ENCODE assay signal across 23 cellular contexts in the genomic region with DNA sequence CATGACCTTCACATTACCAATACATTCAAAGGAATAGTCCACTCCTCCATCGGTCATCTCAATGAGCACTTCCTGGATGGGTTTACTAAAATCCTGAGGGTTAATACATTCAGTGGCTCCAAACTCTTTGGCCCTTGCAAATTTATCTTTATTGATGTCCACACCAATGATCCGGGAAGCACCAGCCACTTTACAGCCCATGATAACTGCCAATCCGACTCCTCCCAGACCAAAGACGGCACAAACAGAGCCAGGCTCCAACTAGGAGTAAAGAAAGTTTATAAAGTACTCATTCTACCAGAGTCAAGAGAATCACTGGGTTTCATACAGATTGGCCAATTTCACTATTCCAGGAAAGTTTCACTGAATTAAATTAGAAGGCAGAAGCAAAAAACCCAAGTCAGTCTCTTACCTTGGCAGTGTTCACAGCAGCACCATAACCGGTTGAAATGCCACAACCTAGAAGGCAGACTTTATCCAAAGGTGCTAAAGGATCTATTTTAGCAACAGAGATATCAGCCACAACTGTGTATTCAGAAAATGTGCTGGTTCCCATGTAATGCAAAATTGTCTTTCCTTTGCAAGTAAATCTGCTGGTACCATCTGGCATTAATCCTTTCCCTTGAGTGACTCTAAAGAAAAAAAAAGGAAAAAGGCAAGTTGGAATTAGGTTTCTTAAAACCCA. TPM values are rescaled to one million over a fixed set of nuclear protein-coding genes. Genes with fewer than 3 reads are reported as not detected.
DNase-seq lines count a peak whose midpoint lies in the region; ATAC-seq lines count a peak whose summit lies in the region.
"Had no signal": no experiment of that assay in that cellular context is flagged by ENCODE, and none has a peak within 500 bp of the region (broad histone marks: within the 10 kb centered on the region; RNA-seq: fewer than 3 reads in every experiment).

No MANE protein-coding gene starts in this region.

- H3K36me3 ChIP-seq in CD4-positive, CD25-positive, alpha-beta regulatory T cell (ENCODE audit: control insufficient read depth, insufficient read depth, low read length) = peaks cover 91% of the 10 kb centered on the region
- peaks cover 58% of the 10 kb centered on the region for H3K36me3 ChIP-seq in CD4-positive, alpha-beta memory T cell (ENCODE audit: insufficient read depth, low read length)

- H3K27ac Mint-ChIP-seq in activated naive CD8-positive, alpha-beta T cell treated with anti-CD3 and anti-CD28 coated beads for 36 hours = peak overlapping the region; percentile 3
- no peak overlapping the region for H3K27ac Mint-ChIP-seq in activated naive CD8-positive, alpha-beta T cell treated with anti-CD3 and anti-CD28 coated beads, Interleukin-2, amount 50 U/mL, for 24 hours
- H3K27ac Mint-ChIP-seq in CD4-positive, CD25-positive, alpha-beta regulatory T cell = peak overlapping the region in 2 of 3 donors; percentile 33 to 74
- peak overlapping the region in 4 of 7 donors; percentile 27 to 37 (median 36) for H3K27ac Mint-ChIP-seq in CD4-positive, alpha-beta memory T cell

- peaks cover 5% of the 10 kb centered on the region for H3K4me1 Mint-ChIP-seq in activated naive CD8-positive, alpha-beta T cell treated with anti-CD3 and anti-CD28 coated beads for 36 hours
- no peaks in the 10 kb centered on the region for H3K4me1 Mint-ChIP-seq in activated naive CD8-positive, alpha-beta T cell treated with anti-CD3 and anti-CD28 coated beads, Interleukin-2, amount 50 U/mL, for 24 hours
- H3K4me1 Mint-ChIP-seq in CD4-positive, CD25-positive, alpha-beta regulatory T cell = peaks cover 11 to 25% (median 16%) of the 10 kb centered on the region in 4 donors
- H3K4me1 Mint-ChIP-seq in CD4-positive, alpha-beta memory T cell = peaks cover 5 to 9% (median 5%) of the 10 kb centered on the region in 4 donors

- ATAC-seq in activated naive CD8-positive, alpha-beta T cell treated with anti-CD3 and anti-CD28 coated beads, Interleukin-2, amount 50 U/mL, for 24 hours = no peak
- no peak for ATAC-seq in CD4-positive, CD25-positive, alpha-beta regulatory T cell (ENCODE audit: low read depth in 2 of 2)
- ATAC-seq in left colon = peak; percentile 80
- no peak for ATAC-seq in HG03196 (IDR thresholded peaks at IDR 0.05; ENCODE audit: unreplicated experiment)
- ATAC-seq: HCT116, PC-3, SK-N-SH treated with all-trans-retinoic acid at 6 μM for 48 hours had no signal

- no peak overlapping the region for H3K27ac ChIP-seq in CD4-positive, CD25-positive, alpha-beta regulatory T cell (ENCODE audit: insufficient read depth, low read length, poor library complexity, severe bottlenecking)
- H3K27ac ChIP-seq in CD4-positive, alpha-beta memory T cell (ENCODE audit: low read depth, low read length) = no peak overlapping the region
- H3K27ac ChIP-seq: SJCRH30 had no signal

- no peak overlapping the region for H3K4me3 ChIP-seq in CD4-positive, CD25-positive, alpha-beta regulatory T cell (ENCODE audit: low read depth, low read length)
- no peak overlapping the region for H3K4me3 ChIP-seq in CD4-positive, alpha-beta memory T cell (ENCODE audit: low read length in 2 of 2)
- H3K4me3 ChIP-seq: SJCRH30 had no signal

- no peaks in the 10 kb centered on the region for H3K27me3 Mint-ChIP-seq in activated naive CD8-positive, alpha-beta T cell treated with anti-CD3 and anti-CD28 coated beads for 36 hours
- H3K27me3 Mint-ChIP-seq in activated naive CD8-positive, alpha-beta T cell treated with anti-CD3 and anti-CD28 coated beads, Interleukin-2, amount 50 U/mL, for 24 hours = no peaks in the 10 kb centered on the region
- H3K27me3 Mint-ChIP-seq in CD4-positive, CD25-positive, alpha-beta regulatory T cell = no peaks in the 10 kb centered on the region
- H3K27me3 Mint-ChIP-seq in CD4-positive, alpha-beta memory T cell = no peaks in the 10 kb centered on the region
- H3K27me3 Mint-ChIP-seq: CD8-positive, alpha-beta memory T cell had no signal

- intact Hi-C loops in CD4-positive, alpha-beta memory T cell (cut with micrococcal nuclease) = no loop called here
- intact Hi-C loops in left colon (cut with DNase I, micrococcal nuclease) = no loop called here

- H3K9me3 ChIP-seq in CD4-positive, CD25-positive, alpha-beta regulatory T cell (ENCODE audit: control insufficient read depth in 2 of 2, low read length in 2 of 2) = no peaks in the 10 kb centered on the region
- H3K9me3 ChIP-seq in CD4-positive, alpha-beta memory T cell (ENCODE audit: control insufficient read depth in 1 of 2, low read length in 2 of 2) = no peaks in the 10 kb centered on the region
- H3K9me3 ChIP-seq: SJCRH30 had no signal

- POLR2A ChIA-PET in CD4-positive, alpha-beta memory T cell (lab: Charles Lee; ENCODE audit: partially characterized antibody) = no interaction called here

- H3K36me3 Mint-ChIP-seq in activated naive CD8-positive, alpha-beta T cell treated with anti-CD3 and anti-CD28 coated beads for 36 hours = peaks cover 21% of the 10 kb centered on the region
- peaks cover 48% of the 10 kb centered on the region for H3K36me3 Mint-ChIP-seq in activated naive CD8-positive, alpha-beta T cell treated with anti-CD3 and anti-CD28 coated beads, Interleukin-2, amount 50 U/mL, for 24 hours (ENCODE audit: low read depth)
- H3K36me3 Mint-ChIP-seq in CD4-positive, CD25-positive, alpha-beta regulatory T cell = peaks cover 41% of the 10 kb centered on the region
- H3K36me3 Mint-ChIP-seq in CD4-positive, alpha-beta memory T cell = peaks cover 52 to 83% of the 10 kb centered on the region in 2 donors

- DNase-seq in activated naive CD8-positive, alpha-beta T cell treated with anti-CD3 and anti-CD28 coated beads for 36 hours = no peak
- DNase-seq in activated naive CD8-positive, alpha-beta T cell treated with anti-CD3 and anti-CD28 coated beads, Interleukin-2, amount 50 U/mL, for 24 hours = no peak
- DNase-seq in CD4-positive, CD25-positive, alpha-beta regulatory T cell = no peak
- no peak for DNase-seq in CD4-positive, alpha-beta memory T cell
- peak; percentile 28 to 45 for DNase-seq in left colon
- DNase-seq in DMS 273 (lab: John Stamatoyannopoulos, UW; ENCODE audit: unreplicated experiment) = no peak
- DNase-seq: C1 segment of cervical spinal cord; Calu3; CD8-positive, alpha-beta memory T cell; DMS153; DND-41; Karpas-422; NCI-H1092 treated with DMSO at 0.1 percent for 48 hours; NCI-H1436; NCI-H187; NCI-H2081 treated with DMSO at 0.1 percent for 48 hours; NCI-H748 treated with DMSO at 0.1 percent for 48 hours; NK-92 treated with Interleukin-12 subunit alpha and Interleukin-12 subunit beta, amount 100 ng/mL, for 24 hours; PC-3; SJCRH30 had no signal

- no peaks in the 10 kb centered on the region for H3K4me1 ChIP-seq in CD4-positive, CD25-positive, alpha-beta regulatory T cell (ENCODE audit: control insufficient read depth, insufficient read depth, low read length, poor library complexity, severe bottlenecking)
- H3K4me1 ChIP-seq in CD4-positive, alpha-beta memory T cell (ENCODE audit: insufficient read depth, low read length) = no peaks in the 10 kb centered on the region
- H3K4me1 ChIP-seq: SJCRH30 had no signal

- H3K27me3 ChIP-seq in CD4-positive, CD25-positive, alpha-beta regulatory T cell (ENCODE audit: control insufficient read depth, insufficient read depth, low read length) = no peaks in the 10 kb centered on the region
- H3K27me3 ChIP-seq in CD4-positive, alpha-beta memory T cell (ENCODE audit: insufficient read depth, low read length) = no peaks in the 10 kb centered on the region
- H3K27me3 ChIP-seq: SJCRH30 had no signal

- no peaks in the 10 kb centered on the region for H3K9me3 Mint-ChIP-seq in activated naive CD8-positive, alpha-beta T cell treated with anti-CD3 and anti-CD28 coated beads for 36 hours
- no peaks in the 10 kb centered on the region for H3K9me3 Mint-ChIP-seq in activated naive CD8-positive, alpha-beta T cell treated with anti-CD3 and anti-CD28 coated beads, Interleukin-2, amount 50 U/mL, for 24 hours
- H3K9me3 Mint-ChIP-seq in CD4-positive, CD25-positive, alpha-beta regulatory T cell = no peaks in the 10 kb centered on the region
- H3K9me3 Mint-ChIP-seq in CD4-positive, alpha-beta memory T cell = no peaks in the 10 kb centered on the region
- H3K9me3 Mint-ChIP-seq: CD8-positive, alpha-beta memory T cell had no signal

- H3K4me3 Mint-ChIP-seq in activated naive CD8-positive, alpha-beta T cell treated with anti-CD3 and anti-CD28 coated beads for 36 hours = no peak overlapping the region
- H3K4me3 Mint-ChIP-seq in activated naive CD8-positive, alpha-beta T cell treated with anti-CD3 and anti-CD28 coated beads, Interleukin-2, amount 50 U/mL, for 24 hours = no peak overlapping the region
- H3K4me3 Mint-ChIP-seq in CD4-positive, CD25-positive, alpha-beta regulatory T cell = no peak overlapping the region
- H3K4me3 Mint-ChIP-seq in CD4-positive, alpha-beta memory T cell = no peak overlapping the region
- H3K4me3 Mint-ChIP-seq: CD8-positive, alpha-beta memory T cell had no signal

- CTCF ChIA-PET in CD4-positive, alpha-beta memory T cell (lab: Charles Lee; ENCODE audit: partially characterized antibody) = interaction anchor here (1.3 kb wide), 1 partner anchor 81 kb away, joined by 3 read pairs; a partner anchor contains a TSS

RNA-seq across cellular contexts. Expression of a gene that starts 12.2 kb away (rescaled TPM):
- 100 to 1,000 TPM; 115 to 121 TPM for total RNA-seq in activated naive CD8-positive, alpha-beta T cell treated with anti-CD3 and anti-CD28 coated beads for 36 hours
- 56.7 TPM for total RNA-seq in CD4-positive, CD25-positive, alpha-beta regulatory T cell
- polyA plus RNA-seq in CD4-positive, CD25-positive, alpha-beta regulatory T cell = 100 to 1,000 TPM; 159 to 196 (median 173) TPM
- total RNA-seq in CD4-positive, alpha-beta memory T cell = 10 to 100 TPM; 75.6 to 80.5 TPM
- 100 to 1,000 TPM; 142 to 171 TPM for polyA plus RNA-seq in CD4-positive, alpha-beta memory T cell
- 100 to 1,000 TPM; 207 to 222 TPM for total RNA-seq in left colon

Comparison
In these comparisons a context has a peak if more than half of its experiments do, and no peak if none do; other contexts are left out.
1. DNase-seq: peak in left colon (2 of 2); none in activated naive CD8-positive, alpha-beta T cell treated with anti-CD3 and anti-CD28 coated beads for 36 hours (single experiment), activated naive CD8-positive, alpha-beta T cell treated with anti-CD3 and anti-CD28 coated beads, Interleukin-2, amount 50 U/mL, for 24 hours (single experiment), CD4-positive, CD25-positive, alpha-beta regulatory T cell (0 of 3), CD4-positive, alpha-beta memory T cell (0 of 5) and DMS 273 (single experiment).